ENCODE assay signal across 1 cellular context in genomic region chr6:43657221-43657802, GRCh38.
TF ChIP-seq lines count a peak whose summit lies in the region.

No MANE protein-coding gene starts in this region.

TF ChIP-seq in H1, 55 proteins besides CTCF, POLR2A, EP300 and RAD21:
- TF ChIP-seq BRCA1 (IDR thresholded peaks at IDR 0.05; ENCODE audit: low read depth, low read length) (no peak), CEBPB (IDR thresholded peaks at IDR 0.05; ENCODE audit: low read depth, low read length) (no peak), CHD7 (IDR thresholded peaks at IDR 0.05; ENCODE audit: insufficient replicate concordance, low read length) (no peak), CTBP2 (IDR thresholded peaks at IDR 0.05; ENCODE audit: borderline replicate concordance, insufficient read depth, insufficient read length, low read length) (no peak), FOSL1 (IDR thresholded peaks at IDR 0.05; ENCODE audit: insufficient read depth, low read depth, low read length) (no peak), BACH1 (IDR thresholded peaks at IDR 0.05; ENCODE audit: low read length) (0 out of 2 replicates have a peak, but pooled peaks have one; percentile 19), E2F6 (IDR thresholded peaks at IDR 0.05) (no peak)
